Comparison of ENCODE assay signal across 1 cellular context in genomic region chr16:27314161-27314723, GRCh38.
TF ChIP-seq lines count a peak whose summit lies in the region.

No MANE protein-coding gene starts in this region.

TF ChIP-seq in K562, 482 proteins besides CTCF, POLR2A, EP300 and RAD21 (continued from another document):
- TF ChIP-seq, protein P1, sequence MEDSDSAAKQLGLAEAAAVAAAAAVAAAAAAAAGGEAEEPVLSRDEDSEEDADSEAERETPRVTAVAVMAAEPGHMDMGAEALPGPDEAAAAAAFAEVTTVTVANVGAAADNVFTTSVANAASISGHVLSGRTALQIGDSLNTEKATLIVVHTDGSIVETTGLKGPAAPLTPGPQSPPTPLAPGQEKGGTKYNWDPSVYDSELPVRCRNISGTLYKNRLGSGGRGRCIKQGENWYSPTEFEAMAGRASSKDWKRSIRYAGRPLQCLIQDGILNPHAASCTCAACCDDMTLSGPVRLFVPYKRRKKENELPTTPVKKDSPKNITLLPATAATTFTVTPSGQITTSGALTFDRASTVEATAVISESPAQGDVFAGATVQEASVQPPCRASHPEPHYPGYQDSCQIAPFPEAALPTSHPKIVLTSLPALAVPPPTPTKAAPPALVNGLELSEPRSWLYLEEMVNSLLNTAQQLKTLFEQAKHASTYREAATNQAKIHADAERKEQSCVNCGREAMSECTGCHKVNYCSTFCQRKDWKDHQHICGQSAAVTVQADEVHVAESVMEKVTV (CRISPR knock-in tag; IDR thresholded peaks at IDR 0.05) = no peak
- TF ChIP-seq EP400 (IDR thresholded peaks at IDR 0.05) = no peak
TF ChIP-seq in K562: peak in this region for 16.
